18 cellular contexts compared by ENCODE assay signal in the genomic region with DNA sequence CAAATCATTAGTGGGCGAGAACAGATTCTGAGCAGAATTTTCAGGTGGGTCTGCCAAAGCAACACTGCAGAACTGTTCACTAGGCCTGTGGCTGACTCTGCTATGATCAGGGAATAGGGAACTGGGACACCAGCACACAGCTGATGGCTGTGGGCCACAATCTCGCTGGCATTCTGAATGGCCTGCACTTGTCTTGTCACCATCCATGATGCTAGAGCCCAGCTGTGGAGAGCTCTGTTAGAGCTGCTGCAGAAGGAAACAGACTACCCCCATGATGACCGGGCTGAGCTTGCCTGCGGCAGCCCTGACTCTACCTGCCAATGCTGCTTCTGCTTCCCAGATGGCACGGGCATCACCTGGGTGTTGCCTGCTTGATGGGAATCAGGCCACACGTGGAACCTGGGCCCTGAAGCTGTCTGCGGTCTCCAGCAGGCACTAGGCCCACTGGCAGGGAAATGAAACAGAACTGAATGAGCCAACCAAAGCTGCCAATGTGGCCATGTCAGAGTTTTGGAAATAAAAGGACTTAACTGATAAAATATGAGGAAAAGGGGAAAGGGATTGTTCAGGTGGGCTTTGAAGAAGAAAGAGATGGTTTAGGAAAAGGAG. TPM values are rescaled to one million over a fixed set of nuclear protein-coding genes. Genes with fewer than 3 reads are reported as not detected.
DNase-seq lines count a peak whose midpoint lies in the region; ATAC-seq and TF ChIP-seq lines count a peak whose summit lies in the region.
"Had no signal": no experiment of that assay in that cellular context is flagged by ENCODE, and none has a peak within 500 bp of the region (broad histone marks: within the 10 kb centered on the region; RNA-seq: fewer than 3 reads in every experiment).

No MANE protein-coding gene starts in this region.

- no CpG with 5 or more reads among the region's 7 CpGs for WGBS in neuronal stem cell (ENCODE audit: extremely low coverage in 2 of 2, insufficient read length in 2 of 2, insufficient replicate concordance in 1 of 2), 2 donors
- no CpG with 5 or more reads among the region's 7 CpGs for WGBS in mesendoderm (ENCODE audit: extremely low coverage, insufficient coverage, low lambda C conversion rate)

- H3K27me3 Mint-ChIP-seq in activated T-helper 17 cell treated with anti-CD3 and anti-CD28 coated beads, Interleukin-2, amount 50 U/mL, for 72 hours, result no peaks in the 10 kb centered on the region

- H3K4me2 ChIP-seq in neuronal stem cell (ENCODE audit: insufficient read depth, low read length, poor library complexity, severe bottlenecking), result no peak overlapping the region
- no peak overlapping the region for H3K4me2 ChIP-seq in mesendoderm (ENCODE audit: low read length)

- peak overlapping the region; percentile 84 for H2AFZ ChIP-seq in ACC112 (ENCODE audit: low read length, unreplicated experiment)
- no peak overlapping the region for H2AFZ ChIP-seq in neuronal stem cell (ENCODE audit: low read length)

- peaks cover 14% of the 10 kb centered on the region for H3K4me1 Mint-ChIP-seq in activated T-helper 17 cell treated with anti-CD3 and anti-CD28 coated beads, Interleukin-2, amount 50 U/mL, for 72 hours
- H3K4me1 Mint-ChIP-seq: activated B cell treated with CpG ODN at 0.5 μM for 24 hours had no signal

- H3K4me3 ChIP-seq in ACC112 (ENCODE audit: low read depth, low read length) (no peak overlapping the region), neuronal stem cell (ENCODE audit: low read length in 2 of 2) (no peak overlapping the region), mesendoderm (ENCODE audit: low read length) (no peak overlapping the region), WERI-Rb-1 (ENCODE audit: low read depth, low read length) (no peak overlapping the region)
- H3K4me3 ChIP-seq: adrenal gland, SK-N-MC, spleen had no signal

- H3K18ac ChIP-seq in neuronal stem cell (ENCODE audit: low read length) (peak overlapping the region; percentile 7), mesendoderm (ENCODE audit: low read length) (no peak overlapping the region)

- no peak overlapping the region for H3K4ac ChIP-seq in neuronal stem cell (ENCODE audit: low read length)
- no peak overlapping the region for H3K4ac ChIP-seq in mesendoderm (ENCODE audit: low read depth, low read length)

- H4K5ac ChIP-seq in mesendoderm (ENCODE audit: low read length), result no peak overlapping the region

- H2BK12ac ChIP-seq in neuronal stem cell (ENCODE audit: low read length), result no peak overlapping the region

- no peak overlapping the region for H2AK5ac ChIP-seq in neuronal stem cell (ENCODE audit: low read depth, low read length)
- H2AK5ac ChIP-seq in mesendoderm (ENCODE audit: low read length), result no peak overlapping the region

- H3K27me3 ChIP-seq in ACC112 (ENCODE audit: insufficient read depth, low read length) (no peaks in the 10 kb centered on the region), neuronal stem cell (ENCODE audit: control insufficient read depth in 3 of 3, insufficient read depth in 3 of 3, low read depth in 1 of 3, low read length in 3 of 3) (no peaks in the 10 kb centered on the region), mesendoderm (ENCODE audit: insufficient read depth, low read length, poor library complexity) (no peaks in the 10 kb centered on the region), WERI-Rb-1 (ENCODE audit: insufficient read depth, low read depth, severe bottlenecking) (peaks cover 2% of the 10 kb centered on the region)
- H3K27me3 ChIP-seq: adrenal gland had no signal

- H3K9ac ChIP-seq in neuronal stem cell (ENCODE audit: low read depth, low read length, poor library complexity), result no peak overlapping the region
- no peak overlapping the region for H3K9ac ChIP-seq in mesendoderm (ENCODE audit: low read length)

- H3K4me1 ChIP-seq in ACC112 (ENCODE audit: control insufficient read depth, insufficient read depth, low read length, unreplicated experiment), result peaks cover 54% of the 10 kb centered on the region
- peaks cover 0 to 7% of the 10 kb centered on the region in 2 donors for H3K4me1 ChIP-seq in neuronal stem cell (ENCODE audit: control insufficient read depth in 2 of 2, insufficient read depth in 1 of 2, low read depth in 1 of 2, low read length in 2 of 2)
- H3K4me1 ChIP-seq in mesendoderm (ENCODE audit: control insufficient read depth, low read depth, low read length), result peaks cover 2% of the 10 kb centered on the region
- H3K4me1 ChIP-seq: adrenal gland had no signal

- no peak for TF ChIP-seq CTCF in WERI-Rb-1 (IDR thresholded peaks at IDR 0.05; ENCODE audit: low read depth, low read length)

- no peak overlapping the region for H3K14ac ChIP-seq in neuronal stem cell (ENCODE audit: low read length)

- H3K79me2 ChIP-seq in ACC112 (ENCODE audit: control insufficient read depth, insufficient read depth, low read length, unreplicated experiment) (no peaks in the 10 kb centered on the region), mesendoderm (ENCODE audit: control insufficient read depth, insufficient read depth, low read length) (no peaks in the 10 kb centered on the region)

- H3K9me3 ChIP-seq in neuronal stem cell (replicated peaks in 1 of 2; ENCODE audit: control insufficient read depth in 2 of 2, insufficient read depth in 1 of 2, low read depth in 1 of 2, low read length in 2 of 2), result no peaks in the 10 kb centered on the region
- no peaks in the 10 kb centered on the region for H3K9me3 ChIP-seq in WERI-Rb-1 (ENCODE audit: severe bottlenecking)
- H3K9me3 ChIP-seq: adrenal gland, spleen had no signal

- H2BK15ac ChIP-seq in neuronal stem cell (ENCODE audit: low read length) (no peak overlapping the region), mesendoderm (replicated peaks; ENCODE audit: low read depth) (no peak overlapping the region)

- H3K23ac ChIP-seq in neuronal stem cell (ENCODE audit: low read depth, low read length, poor library complexity), result no peak overlapping the region
- no peak overlapping the region for H3K23ac ChIP-seq in mesendoderm (ENCODE audit: low read length)

- ATAC-seq in activated T-helper 17 cell treated with anti-CD3 and anti-CD28 coated beads, Interleukin-2, amount 50 U/mL, for 72 hours (replicated peaks), result no peak
- ATAC-seq in HG03097 (IDR thresholded peaks at IDR 0.05; ENCODE audit: low FRiP score, unreplicated experiment), result no peak
- no peak for ATAC-seq in HG03565 (IDR thresholded peaks at IDR 0.05; ENCODE audit: unreplicated experiment)

- H3K56ac ChIP-seq in mesendoderm (ENCODE audit: low read length), result no peak overlapping the region

- no peak overlapping the region for H4K91ac ChIP-seq in neuronal stem cell (ENCODE audit: low read depth, low read length, poor library complexity)

- H3K36me3 Mint-ChIP-seq in activated T-helper 17 cell treated with anti-CD3 and anti-CD28 coated beads, Interleukin-2, amount 50 U/mL, for 72 hours (ENCODE audit: low read depth), result no peaks in the 10 kb centered on the region

- no peak overlapping the region for H4K8ac ChIP-seq in neuronal stem cell (ENCODE audit: low read depth, low read length)
- no peak overlapping the region for H4K8ac ChIP-seq in mesendoderm (ENCODE audit: low read depth, low read length)

- H3K4me3 Mint-ChIP-seq in activated T-helper 17 cell treated with anti-CD3 and anti-CD28 coated beads, Interleukin-2, amount 50 U/mL, for 72 hours, result peak overlapping the region; percentile 52
- H3K4me3 Mint-ChIP-seq: activated B cell treated with CpG ODN at 0.5 μM for 24 hours had no signal

- H2BK5ac ChIP-seq in neuronal stem cell (ENCODE audit: low read length), result no peak overlapping the region
- no peak overlapping the region for H2BK5ac ChIP-seq in mesendoderm (ENCODE audit: low read length)

- H2BK120ac ChIP-seq in neuronal stem cell (ENCODE audit: low read depth, low read length), result no peak overlapping the region
- H2BK120ac ChIP-seq in mesendoderm (ENCODE audit: low read depth, low read length), result no peak overlapping the region

- peak overlapping the region; percentile 83 for H3K27ac Mint-ChIP-seq in activated T-helper 17 cell treated with anti-CD3 and anti-CD28 coated beads, Interleukin-2, amount 50 U/mL, for 72 hours
- H3K27ac Mint-ChIP-seq: activated B cell treated with CpG ODN at 0.5 μM for 24 hours had no signal

- H3K79me1 ChIP-seq in neuronal stem cell (ENCODE audit: low read depth, low read length) (no peaks in the 10 kb centered on the region), mesendoderm (ENCODE audit: low read length) (no peaks in the 10 kb centered on the region)

- DNase-seq in fibroblast of gingiva (ENCODE audit: low read depth) (peak; percentile 29), neuronal stem cell (ENCODE audit: low spot score) (no peak), mesendoderm (no peak), WERI-Rb-1 (no peak)
- DNase-seq: activated B cell treated with CpG ODN at 0.5 μM for 24 hours; activated T-cell treated with anti-CD3 and anti-CD28 coated beads for 4 hours; adrenal gland; DMS 273 treated with DMSO at 0.1 percent for 48 hours; effector CD4-positive, alpha-beta T cell; kidney glomerular epithelial cell; spleen had no signal

- no peaks in the 10 kb centered on the region for H3K9me3 Mint-ChIP-seq in activated T-helper 17 cell treated with anti-CD3 and anti-CD28 coated beads, Interleukin-2, amount 50 U/mL, for 72 hours
- H3K9me3 Mint-ChIP-seq: activated B cell treated with CpG ODN at 0.5 μM for 24 hours had no signal

- H3K27ac ChIP-seq in ACC112 (ENCODE audit: low read depth, low read length) (peak overlapping the region; percentile 96), neuronal stem cell (replicated peaks; ENCODE audit: low read length) (no peak overlapping the region), mesendoderm (ENCODE audit: low read depth, low read length) (no peak overlapping the region), WERI-Rb-1 (no peak overlapping the region)
- H3K27ac ChIP-seq: adrenal gland, SK-N-MC, spleen had no signal

- H3K36me3 ChIP-seq in ACC112 (ENCODE audit: insufficient read depth, low read length) (no peaks in the 10 kb centered on the region), neuronal stem cell (replicated peaks in 1 of 2; ENCODE audit: control insufficient read depth in 2 of 2, insufficient read depth in 2 of 2, low read length in 2 of 2) (no peaks in the 10 kb centered on the region), mesendoderm (ENCODE audit: control insufficient read depth, insufficient read depth, low read length) (no peaks in the 10 kb centered on the region), WERI-Rb-1 (no peaks in the 10 kb centered on the region)
- H3K36me3 ChIP-seq: adrenal gland, spleen had no signal

RNA-seq across cellular contexts. Expression of a gene that starts 11.2 kb away (rescaled TPM):
- total RNA-seq in activated T-helper 17 cell treated with anti-CD3 and anti-CD28 coated beads, Interleukin-2, amount 50 U/mL, for 72 hours, result under 1 TPM in 1 of 2 donors, not detected in 1; 0.24 TPM
- 0.21 TPM for polyA plus RNA-seq in neuronal stem cell (2013, experiment 1 of 2)
- 0.29 TPM for polyA plus RNA-seq in neuronal stem cell (2013, experiment 2 of 2)
- polyA plus RNA-seq in mesendoderm (2013, experiment 1 of 2), result 0.49 TPM
- polyA plus RNA-seq in mesendoderm (2013, experiment 2 of 2), result 0.52 TPM
- total RNA-seq: activated B cell treated with CpG ODN at 0.5 μM for 24 hours, HT-29 had no signal
- polyA plus RNA-seq: adrenal gland, spleen had no signal

RNA-seq across cellular contexts. Expression of a gene that starts 46.6 kb away (rescaled TPM):
- 100 to 1,000 TPM in 1 of 2 donors, 10 to 100 TPM in 1; 36.1 to 137 TPM for total RNA-seq in activated T-helper 17 cell treated with anti-CD3 and anti-CD28 coated beads, Interleukin-2, amount 50 U/mL, for 72 hours
- not detected for polyA plus RNA-seq in neuronal stem cell (2013, experiment 1 of 2)
- not detected for polyA plus RNA-seq in neuronal stem cell (2013, experiment 2 of 2)
- 0.13 TPM for polyA plus RNA-seq in mesendoderm (2013, experiment 1 of 2)
- 0.20 TPM for polyA plus RNA-seq in mesendoderm (2013, experiment 2 of 2)
- total RNA-seq: activated B cell treated with CpG ODN at 0.5 μM for 24 hours, spleen had no signal
- polyA plus RNA-seq: neural cell had no signal
